In genomic region chr4:84235545-84235944, GRCh38 we compare ENCODE assay signal across 14 cellular contexts.
DNase-seq lines count a peak whose midpoint lies in the region; ATAC-seq and TF ChIP-seq lines count a peak whose summit lies in the region.
"Had no signal": no experiment of that assay in that cellular context is flagged by ENCODE, and none has a peak within 500 bp of the region (broad histone marks: within the 10 kb centered on the region; RNA-seq: fewer than 3 reads in every experiment).

No MANE protein-coding gene starts in this region.

- TF ChIP-seq POLR2A in Peyer's patch (IDR thresholded peaks at IDR 0.05) = no peak

- H3K27me3 ChIP-seq in Peyer's patch = no peaks in the 10 kb centered on the region
- H3K27me3 ChIP-seq in upper lobe of right lung = no peaks in the 10 kb centered on the region
- H3K27me3 ChIP-seq: body of pancreas had no signal

- H3K4me3 ChIP-seq in GM12864 (ENCODE audit: low read depth, low read length) (no peak overlapping the region), Peyer's patch (no peak overlapping the region), upper lobe of right lung (no peak overlapping the region)
- H3K4me3 ChIP-seq: body of pancreas had no signal

- H3K4me1 ChIP-seq in Peyer's patch = no peaks in the 10 kb centered on the region
- no peaks in the 10 kb centered on the region for H3K4me1 ChIP-seq in upper lobe of right lung
- H3K4me1 ChIP-seq: body of pancreas had no signal

- H3K36me3 ChIP-seq in Peyer's patch (no peaks in the 10 kb centered on the region), upper lobe of right lung (no peaks in the 10 kb centered on the region)

- DNase-seq in GM12864 (ENCODE audit: low read depth) (peak; percentile 12), NCI-H1417 treated with DMSO at 0.1 percent for 48 hours (lab: John Stamatoyannopoulos, UW) (no peak), Peyer's patch (no peak), upper lobe of right lung (no peak), dedifferentiated amniotic fluid mesenchymal stem cell (ENCODE audit: extremely low spot score) (no peak)
- DNase-seq: activated T-cell treated with anti-CD3 and anti-CD28 coated beads for 4 hours, body of pancreas, DND-41, NCI-H748 treated with DMSO at 0.1 percent for 48 hours, small intestine had no signal

- TF ChIP-seq CTCF in GM12864 (IDR thresholded peaks at IDR 0.05; ENCODE audit: low read depth, low read length, missing control alignments) (no peak), Peyer's patch (IDR thresholded peaks at IDR 0.05) (no peak), upper lobe of right lung (IDR thresholded peaks at IDR 0.05) (no peak)

- H3K27ac ChIP-seq in Peyer's patch = no peak overlapping the region
- no peak overlapping the region for H3K27ac ChIP-seq in upper lobe of right lung
- H3K27ac ChIP-seq: body of pancreas had no signal

- H3K9me3 ChIP-seq in Peyer's patch (no peaks in the 10 kb centered on the region), upper lobe of right lung (no peaks in the 10 kb centered on the region)
- H3K9me3 ChIP-seq: body of pancreas had no signal

- ATAC-seq in GM19372 (IDR thresholded peaks at IDR 0.05; ENCODE audit: low read depth, unreplicated experiment) (peak; percentile 99), HG02763 (IDR thresholded peaks at IDR 0.05; ENCODE audit: unreplicated experiment) (peak; percentile 99), HG03457 (IDR thresholded peaks at IDR 0.05; ENCODE audit: unreplicated experiment) (peak; percentile 100), upper lobe of right lung (no peak)
- ATAC-seq: body of pancreas, HCT116 had no signal

- intact Hi-C loops in upper lobe of right lung (cut with DNase I) = no loop called here
